8 cellular contexts compared by ENCODE assay signal in the genomic region with DNA sequence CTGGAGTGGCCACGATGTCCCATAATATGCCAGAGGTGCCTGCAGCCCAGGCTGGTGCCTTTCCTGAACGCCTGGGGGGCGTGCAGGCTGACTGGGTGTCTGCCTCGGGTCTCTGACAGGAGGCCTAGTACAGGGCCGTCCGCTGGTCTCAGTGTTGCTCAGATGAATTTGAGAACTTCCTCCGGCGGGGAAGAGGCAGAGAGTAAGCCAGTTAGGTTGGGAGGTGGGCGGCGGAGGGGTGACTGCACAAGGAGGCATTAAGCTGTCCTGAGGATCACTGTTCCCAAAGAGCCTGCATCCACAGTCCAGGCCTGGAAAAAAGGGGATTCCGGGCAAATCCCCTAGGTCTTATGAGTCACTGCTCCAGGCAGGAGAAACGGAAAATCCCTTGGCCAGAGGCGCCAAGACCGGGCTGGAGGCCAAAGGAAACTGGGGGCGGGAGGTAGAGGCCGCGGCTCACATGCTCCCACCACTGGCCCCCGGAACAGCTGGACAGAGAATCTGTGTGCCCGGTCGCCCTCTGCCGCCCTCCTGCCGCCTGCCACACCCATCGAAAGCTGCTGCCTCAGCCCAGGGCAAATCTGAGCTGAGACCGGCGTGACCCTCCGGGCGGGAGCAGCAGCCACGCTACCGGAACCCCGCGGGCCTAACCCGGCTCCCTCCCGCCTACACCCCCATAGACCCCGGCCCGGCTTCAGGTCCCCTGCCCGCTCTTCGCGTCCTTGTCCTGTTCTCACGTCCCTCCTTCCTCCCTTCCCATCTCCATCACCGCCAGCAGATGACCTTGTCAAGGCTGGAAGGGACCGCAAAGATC. TPM values are rescaled to one million over a fixed set of nuclear protein-coding genes. Genes with fewer than 3 reads are reported as not detected.
DNase-seq lines count a peak whose midpoint lies in the region; ATAC-seq, FAIRE-seq and TF ChIP-seq lines count a peak whose summit lies in the region.

No MANE protein-coding gene starts in this region.

- FAIRE-seq in GM19239 (lab: Jason Lieb, UNC) = no peak

- DNase-seq in EH (ENCODE audit: low read depth) (peak; percentile 94), LNCaP clone FGC (ENCODE audit: low read depth) (no peak), foreskin fibroblast (peak; percentile 93 to 98), natural killer cell (no peak), ureter (ENCODE audit: low spot score) (peak; percentile 96), GM19239 (ENCODE audit: insufficient read length, low spot score) (no peak)
- no peak for DNase-seq in activated T-helper 2 cell treated with anti-CD3 and anti-CD28 coated beads, Interferon-gamma antibody, Interleukin-2, Interleukin-4, amounts not matched to agents 10 μg/mL and 5 μg/mL and 100 μg/mL, durations not matched to agents 14 hours and 24 hours and 36 hours (ENCODE audit: low spot score)

- H3K4me3 ChIP-seq in LNCaP clone FGC (ENCODE audit: low read depth, low read length) (peak overlapping the region; percentile 58), foreskin fibroblast (ENCODE audit: low read depth in 1 of 2, low read length in 2 of 2) (peak overlapping the region; percentile 62 to 78)

- intact Hi-C loops in activated T-helper 2 cell treated with anti-CD3 and anti-CD28 coated beads, Interferon-gamma antibody, Interleukin-2, Interleukin-4, amounts not matched to agents 10 μg/mL and 5 μg/mL and 100 μg/mL, durations not matched to agents 14 hours and 24 hours and 36 hours (cut with micrococcal nuclease) = loop anchor here (2.0 kb wide), 1 partner anchor 20 kb away; the partner anchor contains the start of gene TRIM65
- intact Hi-C loops in natural killer cell (cut with micrococcal nuclease) = no loop called here

- H3K4me3 Mint-ChIP-seq in activated T-helper 2 cell treated with anti-CD3 and anti-CD28 coated beads, Interferon-gamma antibody, Interleukin-2, Interleukin-4, amounts not matched to agents 10 μg/mL and 5 μg/mL and 100 μg/mL, durations not matched to agents 14 hours and 24 hours and 36 hours (ENCODE audit: low read depth) = peak overlapping the region; percentile 92
- H3K4me3 Mint-ChIP-seq in natural killer cell = peak overlapping the region; percentile 87

- peaks cover 8% of the 10 kb centered on the region for H3K27me3 Mint-ChIP-seq in activated T-helper 2 cell treated with anti-CD3 and anti-CD28 coated beads, Interferon-gamma antibody, Interleukin-2, Interleukin-4, amounts not matched to agents 10 μg/mL and 5 μg/mL and 100 μg/mL, durations not matched to agents 14 hours and 24 hours and 36 hours (ENCODE audit: low read depth)
- peaks cover 0 to 18% of the 10 kb centered on the region in 2 donors for H3K27me3 Mint-ChIP-seq in natural killer cell (ENCODE audit: low read depth in 2 of 2)

- H3K4me1 Mint-ChIP-seq in activated T-helper 2 cell treated with anti-CD3 and anti-CD28 coated beads, Interferon-gamma antibody, Interleukin-2, Interleukin-4, amounts not matched to agents 10 μg/mL and 5 μg/mL and 100 μg/mL, durations not matched to agents 14 hours and 24 hours and 36 hours (ENCODE audit: low read depth) = peaks cover 41% of the 10 kb centered on the region
- peaks cover 18 to 22% of the 10 kb centered on the region in 2 donors for H3K4me1 Mint-ChIP-seq in natural killer cell

- no peaks in the 10 kb centered on the region for H3K9me3 Mint-ChIP-seq in activated T-helper 2 cell treated with anti-CD3 and anti-CD28 coated beads, Interferon-gamma antibody, Interleukin-2, Interleukin-4, amounts not matched to agents 10 μg/mL and 5 μg/mL and 100 μg/mL, durations not matched to agents 14 hours and 24 hours and 36 hours
- no peaks in the 10 kb centered on the region for H3K9me3 Mint-ChIP-seq in natural killer cell

- ATAC-seq in natural killer cell = peak in 2 of 3 donors; percentile 14 to 18
- no peak for ATAC-seq in GM21526 (IDR thresholded peaks at IDR 0.05; ENCODE audit: low FRiP score, unreplicated experiment)

- peaks cover 18% of the 10 kb centered on the region for H3K36me3 Mint-ChIP-seq in activated T-helper 2 cell treated with anti-CD3 and anti-CD28 coated beads, Interferon-gamma antibody, Interleukin-2, Interleukin-4, amounts not matched to agents 10 μg/mL and 5 μg/mL and 100 μg/mL, durations not matched to agents 14 hours and 24 hours and 36 hours (ENCODE audit: low read depth)
- no peaks in the 10 kb centered on the region for H3K36me3 Mint-ChIP-seq in natural killer cell

- TF ChIP-seq CTCF in LNCaP clone FGC (IDR thresholded peaks at IDR 0.05; ENCODE audit: control insufficient read depth, extremely low read depth, insufficient read depth) (no peak), foreskin fibroblast (IDR thresholded peaks at IDR 0.05; ENCODE audit: low read depth, low read length) (no peak), natural killer cell (IDR thresholded peaks at IDR 0.05) (no peak)

- peak overlapping the region; percentile 93 for H3K27ac Mint-ChIP-seq in activated T-helper 2 cell treated with anti-CD3 and anti-CD28 coated beads, Interferon-gamma antibody, Interleukin-2, Interleukin-4, amounts not matched to agents 10 μg/mL and 5 μg/mL and 100 μg/mL, durations not matched to agents 14 hours and 24 hours and 36 hours
- H3K27ac Mint-ChIP-seq in natural killer cell = peak overlapping the region in 1 of 2 donors; percentile 83

RNA-seq across cellular contexts. Expression of gene TRIM47, which starts 1.2 kb away (rescaled TPM):
- 22.5 and 24.5 TPM in 2 replicates for total RNA-seq in activated T-helper 2 cell treated with anti-CD3 and anti-CD28 coated beads, Interferon-gamma antibody, Interleukin-2, Interleukin-4, amounts not matched to agents 10 μg/mL and 5 μg/mL and 100 μg/mL, durations not matched to agents 14 hours and 24 hours and 36 hours
- total RNA-seq in natural killer cell = 1 to 10 TPM; 1.2 to 2.5 (median 2.0) TPM
- 44.9 TPM for total RNA-seq in ureter

RNA-seq across cellular contexts. Expression of gene TRIM65, which starts 19.6 kb away (rescaled TPM):
- 42.8 and 45.6 TPM in 2 replicates for total RNA-seq in activated T-helper 2 cell treated with anti-CD3 and anti-CD28 coated beads, Interferon-gamma antibody, Interleukin-2, Interleukin-4, amounts not matched to agents 10 μg/mL and 5 μg/mL and 100 μg/mL, durations not matched to agents 14 hours and 24 hours and 36 hours
- total RNA-seq in natural killer cell (10 to 100 TPM; 19.2 to 26.9 (median 22.5) TPM), ureter (16.2 TPM)

RNA-seq across cellular contexts. Expression of gene WBP2, which starts 22.0 kb away (rescaled TPM):
- 79.3 and 80.7 TPM in 2 replicates for total RNA-seq in activated T-helper 2 cell treated with anti-CD3 and anti-CD28 coated beads, Interferon-gamma antibody, Interleukin-2, Interleukin-4, amounts not matched to agents 10 μg/mL and 5 μg/mL and 100 μg/mL, durations not matched to agents 14 hours and 24 hours and 36 hours
- total RNA-seq in natural killer cell (100 to 1,000 TPM in 1 of 3 donors, 10 to 100 TPM in 2; 81.1 to 106 (median 95.2) TPM), ureter (104 TPM)

RNA-seq across cellular contexts. Expression of gene MRPL38, which starts 27.5 kb away (rescaled TPM):
- 127 and 139 TPM in 2 replicates for total RNA-seq in activated T-helper 2 cell treated with anti-CD3 and anti-CD28 coated beads, Interferon-gamma antibody, Interleukin-2, Interleukin-4, amounts not matched to agents 10 μg/mL and 5 μg/mL and 100 μg/mL, durations not matched to agents 14 hours and 24 hours and 36 hours
- total RNA-seq in natural killer cell (100 to 1,000 TPM in 1 of 3 donors, 10 to 100 TPM in 2; 68.6 to 110 (median 96.7) TPM), ureter (101 TPM)

RNA-seq across cellular contexts. Expression of gene UNC13D, which starts 32.9 kb away (rescaled TPM):
- total RNA-seq in activated T-helper 2 cell treated with anti-CD3 and anti-CD28 coated beads, Interferon-gamma antibody, Interleukin-2, Interleukin-4, amounts not matched to agents 10 μg/mL and 5 μg/mL and 100 μg/mL, durations not matched to agents 14 hours and 24 hours and 36 hours = 165 and 175 TPM in 2 replicates
- 100 to 1,000 TPM; 269 to 279 (median 277) TPM for total RNA-seq in natural killer cell
- 75.3 TPM for total RNA-seq in ureter

Comparison
In these comparisons a context has a peak if more than half of its experiments do, and no peak if none do; other contexts are left out.
1. DNase-seq: peak in EH (single experiment), foreskin fibroblast (2 of 2) and ureter (single experiment); none in LNCaP clone FGC (single experiment), activated T-helper 2 cell treated with anti-CD3 and anti-CD28 coated beads, Interferon-gamma antibody, Interleukin-2, Interleukin-4, amounts not matched to agents 10 μg/mL and 5 μg/mL and 100 μg/mL, durations not matched to agents 14 hours and 24 hours and 36 hours (single experiment), natural killer cell (single experiment) and GM19239 (single experiment).